ENCODE assay signal across 18 cellular contexts in the genomic region with DNA sequence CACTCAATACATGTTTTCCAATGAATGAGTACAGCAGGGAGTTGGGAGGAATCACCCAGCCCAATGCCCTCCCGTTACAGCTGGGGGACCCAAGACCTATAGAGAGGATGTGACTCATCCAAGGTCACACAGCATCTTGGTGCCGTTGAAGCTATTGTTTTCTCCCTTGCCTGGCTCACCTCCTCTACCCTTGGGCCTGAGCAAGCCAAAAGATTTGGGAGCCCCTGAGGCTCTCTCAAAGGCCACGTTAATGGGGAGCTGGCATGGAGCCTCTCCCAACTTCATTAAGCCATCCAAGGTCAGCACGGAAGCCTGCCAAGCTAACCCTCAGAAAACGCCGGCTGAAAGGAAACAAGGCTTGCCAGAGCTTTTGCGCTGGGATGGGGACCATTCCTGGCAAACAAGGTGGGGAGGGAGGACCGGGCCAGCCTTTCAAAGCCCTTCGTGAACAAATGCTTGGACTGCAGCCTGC. TPM values are rescaled to one million over a fixed set of nuclear protein-coding genes. Genes with fewer than 3 reads are reported as not detected.
DNase-seq lines count a peak whose midpoint lies in the region; ATAC-seq, FAIRE-seq and TF ChIP-seq lines count a peak whose summit lies in the region.
"Had no signal": no experiment of that assay in that cellular context is flagged by ENCODE, and none has a peak within 500 bp of the region (broad histone marks: within the 10 kb centered on the region; RNA-seq: fewer than 3 reads in every experiment).

No MANE protein-coding gene starts in this region.

- H2AK5ac ChIP-seq in neuronal stem cell (ENCODE audit: low read depth, low read length) = peak overlapping the region; percentile 24

- no peak for TF ChIP-seq CTCF in heart right ventricle (IDR thresholded peaks at IDR 0.05)
- TF ChIP-seq CTCF in right atrium auricular region (IDR thresholded peaks at IDR 0.05) = no peak
- TF ChIP-seq CTCF in endothelial cell of umbilical vein (IDR thresholded peaks at IDR 0.05; ENCODE audit: extremely low read depth in 1 of 2, insufficient read depth in 1 of 2, low read depth in 1 of 2, low read length in 2 of 2) = no peak

- H3K18ac ChIP-seq in neuronal stem cell (ENCODE audit: low read length) = no peak overlapping the region

- no peak overlapping the region for H2BK12ac ChIP-seq in neuronal stem cell (ENCODE audit: low read length)

- peak; percentile 51 to 77 for DNase-seq in heart right ventricle
- no peak for DNase-seq in right atrium auricular region (ENCODE audit: low spot score)
- peak; percentile 64 for DNase-seq in endothelial cell of umbilical vein (ENCODE audit: low read depth, low spot score)
- no peak for DNase-seq in neuronal stem cell (ENCODE audit: low spot score)
- no peak for DNase-seq in GM12891 (ENCODE audit: insufficient read length, low spot score)
- no peak for DNase-seq in mesenteric fat pad (ENCODE audit: low spot score)
- DNase-seq in effector CD8-positive, alpha-beta T cell (lab: John Stamatoyannopoulos, UW) = no peak
- DNase-seq: ACHN, activated B cell treated with CpG ODN at 0.5 μM for 24 hours, COR-L47, cortex of kidney, NCI-H2081 treated with DMSO at 0.1 percent for 48 hours, small intestine, SW 1271 had no signal

- H3K4ac ChIP-seq in neuronal stem cell (ENCODE audit: low read length) = no peak overlapping the region

- intact Hi-C loops in heart right ventricle (cut with DNase I) (no loop called here), endothelial cell of umbilical vein (cut with micrococcal nuclease) (no loop called here)

- H3K27me3 ChIP-seq in heart right ventricle (peaks cover 0 to 8% (median 0%) of the 10 kb centered on the region in 7 donors), right atrium auricular region (no peaks in the 10 kb centered on the region), endothelial cell of umbilical vein (ENCODE audit: control insufficient read depth in 2 of 2, insufficient read depth in 2 of 2, low read length in 2 of 2) (peaks cover 0 to 3% of the 10 kb centered on the region in 2 experiments), neuronal stem cell (ENCODE audit: control insufficient read depth in 3 of 3, insufficient read depth in 3 of 3, low read depth in 1 of 3, low read length in 3 of 3) (no peaks in the 10 kb centered on the region)
- H3K27me3 ChIP-seq: thyroid gland had no signal

- H3K23ac ChIP-seq in neuronal stem cell (ENCODE audit: low read depth, low read length, poor library complexity) = no peak overlapping the region

- peak overlapping the region in 4 of 10 donors; percentile 9 to 72 (median 31) for H3K27ac ChIP-seq in heart right ventricle
- H3K27ac ChIP-seq in right atrium auricular region = no peak overlapping the region
- H3K27ac ChIP-seq in endothelial cell of umbilical vein (ENCODE audit: insufficient read depth, low read depth, low read length) = no peak overlapping the region
- H3K27ac ChIP-seq in neuronal stem cell (replicated peaks; ENCODE audit: low read length) = no peak overlapping the region
- H3K27ac ChIP-seq: thyroid gland had no signal

- H2AFZ ChIP-seq in endothelial cell of umbilical vein (ENCODE audit: low read depth, low read length) = no peak overlapping the region
- no peak overlapping the region for H2AFZ ChIP-seq in neuronal stem cell (ENCODE audit: low read length)

- CTCF ChIA-PET in endothelial cell of umbilical vein (lab: Charles Lee) = interaction anchor here (1.1 to 2.0 kb wide), 7 partner anchors 11 to 68 kb away, joined by 3 to 7 read pairs (median 4); no protein-coding TSS in a partner anchor

- no peak overlapping the region for H4K8ac ChIP-seq in neuronal stem cell (ENCODE audit: low read depth, low read length)

- peaks cover 0 to 37% (median 17%) of the 10 kb centered on the region in 9 donors for H3K4me1 ChIP-seq in heart right ventricle
- H3K4me1 ChIP-seq in right atrium auricular region = peaks cover 0 to 17% of the 10 kb centered on the region in 2 donors
- peaks cover 2% of the 10 kb centered on the region for H3K4me1 ChIP-seq in endothelial cell of umbilical vein (ENCODE audit: control insufficient read depth, extremely low read depth, insufficient read depth, low read length)
- H3K4me1 ChIP-seq in neuronal stem cell (ENCODE audit: control insufficient read depth in 2 of 2, insufficient read depth in 1 of 2, low read depth in 1 of 2, low read length in 2 of 2) = peaks cover 8 to 16% of the 10 kb centered on the region in 2 donors

- no peaks in the 10 kb centered on the region for H4K20me1 ChIP-seq in endothelial cell of umbilical vein (replicated peaks; ENCODE audit: control insufficient read depth, extremely low read depth, insufficient read depth, low read length)

- no peak overlapping the region for H2BK15ac ChIP-seq in neuronal stem cell (ENCODE audit: low read length)

- FAIRE-seq in endothelial cell of umbilical vein (lab: Jason Lieb, UNC) (no peak), GM12891 (lab: Jason Lieb, UNC) (no peak)
- FAIRE-seq: islet of Langerhans, small intestine had no signal

- no peak overlapping the region for H3K14ac ChIP-seq in neuronal stem cell (ENCODE audit: low read length)

- peak in 7 of 8 donors; percentile 45 to 78 (median 68) for ATAC-seq in heart right ventricle
- ATAC-seq in HG03175 (IDR thresholded peaks at IDR 0.05; ENCODE audit: unreplicated experiment) = no peak
- ATAC-seq: activated naive CD4-positive, alpha-beta T cell treated with anti-CD3 and anti-CD28 coated beads, Interleukin-2, amount 50 U/mL, for 72 hours had no signal

- H3K79me1 ChIP-seq in neuronal stem cell (ENCODE audit: low read depth, low read length) = no peaks in the 10 kb centered on the region

- H3K9me3 ChIP-seq in heart right ventricle (no peaks in the 10 kb centered on the region), right atrium auricular region (no peaks in the 10 kb centered on the region), endothelial cell of umbilical vein (replicated peaks; ENCODE audit: control insufficient read depth, insufficient read depth, low read length) (no peaks in the 10 kb centered on the region), neuronal stem cell (replicated peaks in 1 of 2; ENCODE audit: control insufficient read depth in 2 of 2, insufficient read depth in 1 of 2, low read depth in 1 of 2, low read length in 2 of 2) (no peaks in the 10 kb centered on the region)
- H3K9me3 ChIP-seq: thyroid gland had no signal

- dilution Hi-C loops in endothelial cell of umbilical vein (cut with MboI; ENCODE audit: extremely low pct_ligation_motif_present, low sequenced_read_pairs) = no loop called here

- POLR2A ChIA-PET in endothelial cell of umbilical vein (lab: Charles Lee) = interaction anchor here (0.6 kb wide), 1 partner anchor 92 kb away, joined by 4 read pairs; no protein-coding TSS in a partner anchor

- H3K4me3 ChIP-seq in heart right ventricle = no peak overlapping the region
- no peak overlapping the region for H3K4me3 ChIP-seq in right atrium auricular region
- H3K4me3 ChIP-seq in endothelial cell of umbilical vein (replicated peaks in 1 of 3; ENCODE audit: insufficient read depth in 1 of 3, low read depth in 1 of 3, low read length in 3 of 3) = no peak overlapping the region
- H3K4me3 ChIP-seq in neuronal stem cell (ENCODE audit: low read length in 2 of 2) = no peak overlapping the region
- H3K4me3 ChIP-seq: thyroid gland had no signal

- H3K36me3 ChIP-seq in heart right ventricle (no peaks in the 10 kb centered on the region), right atrium auricular region (no peaks in the 10 kb centered on the region), endothelial cell of umbilical vein (ENCODE audit: control insufficient read depth in 2 of 2, extremely low read depth in 1 of 2, insufficient read depth in 2 of 2, low read length in 2 of 2) (no peaks in the 10 kb centered on the region), neuronal stem cell (replicated peaks in 1 of 2; ENCODE audit: control insufficient read depth in 2 of 2, insufficient read depth in 2 of 2, low read length in 2 of 2) (no peaks in the 10 kb centered on the region)
- H3K36me3 ChIP-seq: thyroid gland had no signal

- WGBS in heart right ventricle, 2 donors = 32 to 54% methylated on average over 9 of the region's 9 CpGs
- WGBS in neuronal stem cell (ENCODE audit: extremely low coverage in 2 of 2, insufficient read length in 2 of 2, insufficient replicate concordance in 1 of 2), 2 donors = no CpG with 5 or more reads among the region's 9 CpGs

- H3K79me2 ChIP-seq in endothelial cell of umbilical vein (ENCODE audit: control insufficient read depth, insufficient read depth, low read length) = no peaks in the 10 kb centered on the region

- H3K4me2 ChIP-seq in endothelial cell of umbilical vein (ENCODE audit: insufficient read depth, low read length) = no peak overlapping the region
- no peak overlapping the region for H3K4me2 ChIP-seq in neuronal stem cell (ENCODE audit: insufficient read depth, low read length, poor library complexity, severe bottlenecking)

- H3K9me1 ChIP-seq in endothelial cell of umbilical vein (replicated peaks; ENCODE audit: control insufficient read depth, extremely low read depth, insufficient read depth, low read length) = no peaks in the 10 kb centered on the region

- no TSS peak for BruUV-seq in endothelial cell of umbilical vein (replicated peaks; lab: Mats Ljungman, UMichigan)

- TF ChIP-seq POLR2A in endothelial cell of umbilical vein (IDR thresholded peaks at IDR 0.05; ENCODE audit: low read depth, low read length) (no peak), GM12891 (IDR thresholded peaks at IDR 0.05; ENCODE audit: low read depth, low read length) (no peak)

- H2BK5ac ChIP-seq in neuronal stem cell (ENCODE audit: low read length) = no peak overlapping the region

- H3K9ac ChIP-seq in endothelial cell of umbilical vein (replicated peaks; ENCODE audit: extremely low read depth, insufficient read depth, low read length) = no peak overlapping the region
- H3K9ac ChIP-seq in neuronal stem cell (ENCODE audit: low read depth, low read length, poor library complexity) = no peak overlapping the region

- H2BK120ac ChIP-seq in neuronal stem cell (ENCODE audit: low read depth, low read length) = no peak overlapping the region

- no peak overlapping the region for H4K91ac ChIP-seq in neuronal stem cell (ENCODE audit: low read depth, low read length, poor library complexity)

RNA-seq across cellular contexts. Expression of a gene that starts 30.4 kb away (rescaled TPM):
- total RNA-seq in heart right ventricle (1 to 10 TPM in 8 of 10 donors, under 1 TPM in 2; 0.64 to 4.2 (median 1.2) TPM), right atrium auricular region (1 to 10 TPM; 1.4 to 2.7 TPM), endothelial cell of umbilical vein (not detected in 2 replicates), mesenteric fat pad (43.0 TPM)
- polyA plus RNA-seq in heart right ventricle (under 1 TPM; 0.80 to 0.99 TPM), endothelial cell of umbilical vein (not detected in 2 replicates)
- polyA plus RNA-seq in endothelial cell of umbilical vein (2011; cell fraction: cytosol; rRNA removed) = 0.04 TPM in 1 of 2 replicates, not detected in the other
- not detected in 2 replicates for polyA plus RNA-seq in endothelial cell of umbilical vein (2011; cell fraction: nucleus; rRNA removed)
- 0.04 and 0.05 TPM in 2 replicates for polyA plus RNA-seq in endothelial cell of umbilical vein (2012)
- 0.12 TPM in 1 of 2 replicates, not detected in the other for polyA minus RNA-seq in endothelial cell of umbilical vein
- not detected for polyA minus RNA-seq in endothelial cell of umbilical vein (2011; cell fraction: cytosol; rRNA and poly(A)+ RNA removed)
- polyA minus RNA-seq in endothelial cell of umbilical vein (2011; cell fraction: nucleus; rRNA and poly(A)+ RNA removed) = not detected in 2 replicates
- 0.52 TPM for polyA plus RNA-seq in neuronal stem cell (2013, experiment 1 of 2)
- polyA plus RNA-seq in neuronal stem cell (2013, experiment 2 of 2) = 0.51 TPM
- polyA plus RNA-seq in GM12891 (2012; ENCODE audit: low read depth, missing spikeins) = 0.03 TPM
- total RNA-seq: activated B cell treated with CpG ODN at 0.5 μM for 24 hours; activated naive CD4-positive, alpha-beta T cell treated with anti-CD3 and anti-CD28 coated beads, Interleukin-2, amount 50 U/mL, for 72 hours had no signal

Comparison
In these comparisons a context has a peak if more than half of its experiments do, and no peak if none do; other contexts are left out.
1. DNase-seq: peak in heart right ventricle (2 of 2) and endothelial cell of umbilical vein (single experiment); none in right atrium auricular region (single experiment), neuronal stem cell (single experiment), GM12891 (single experiment), mesenteric fat pad (single experiment) and effector CD8-positive, alpha-beta T cell (single experiment).